24 cellular contexts compared by ENCODE assay signal in genomic region chr17:45641541-45641940, GRCh38.
DNase-seq lines count a peak whose midpoint lies in the region; ATAC-seq, FAIRE-seq and TF ChIP-seq lines count a peak whose summit lies in the region.
"Had no signal": no experiment of that assay in that cellular context is flagged by ENCODE, and none has a peak within 500 bp of the region (broad histone marks: within the 10 kb centered on the region; RNA-seq: fewer than 3 reads in every experiment).

No MANE protein-coding gene starts in this region.

- TF ChIP-seq CTCF in HepG2 (CRISPR knock-in tag; IDR thresholded peaks at IDR 0.05) (no peak), right lobe of liver (IDR thresholded peaks at IDR 0.05) (no peak), tibial nerve (IDR thresholded peaks at IDR 0.05) (no peak)

- H3K27ac ChIP-seq in HepG2 (ENCODE audit: extremely low read length, insufficient read depth, low read length): no peak overlapping the region
- no peak overlapping the region for H3K27ac ChIP-seq in right lobe of liver
- H3K27ac ChIP-seq in naive thymus-derived CD4-positive, alpha-beta T cell (ENCODE audit: low read depth, low read length): no peak overlapping the region
- no peak overlapping the region for H3K27ac ChIP-seq in tibial nerve

- no peak overlapping the region for H3K9ac ChIP-seq in HepG2 (ENCODE audit: insufficient read depth, low read depth, low read length)

- H3K4me3 Mint-ChIP-seq in T-helper 17 cell: no peak overlapping the region
- no peak overlapping the region for H3K4me3 Mint-ChIP-seq in naive thymus-derived CD4-positive, alpha-beta T cell
- H3K4me3 Mint-ChIP-seq: B cell; CD4-positive, alpha-beta T cell had no signal

- H3K79me2 ChIP-seq in HepG2 (ENCODE audit: insufficient read depth, low read length): no peaks in the 10 kb centered on the region

- no peak for FAIRE-seq in HepG2 (lab: Jason Lieb, UNC)
- FAIRE-seq: A204.1, GM12891, GM19239 had no signal

- H4K20me1 ChIP-seq in HepG2 (ENCODE audit: insufficient read depth, low read length): peaks cover 4% of the 10 kb centered on the region; the same call in 1 of the 2 replicates

- no peak overlapping the region for H3K4me2 ChIP-seq in HepG2 (ENCODE audit: low read depth, low read length)

- in situ Hi-C loops in HepG2 (cut with HindIII; ENCODE audit: extremely low pct_ligation_motif_present, low pct_unique_long_range_greater_than_20kb): loop anchor here (5.0 kb wide), 1 partner anchor 191 kb away; no protein-coding TSS in a partner anchor

- H3K36me3 ChIP-seq in HepG2 (replicated peaks in 1 of 2; ENCODE audit: control insufficient read depth in 1 of 2, insufficient read depth in 2 of 2, low read length in 2 of 2) (peaks cover 6 to 14% of the 10 kb centered on the region in 2 experiments; a peak in 4 of 5 replicates), right lobe of liver (no peaks in the 10 kb centered on the region), tibial nerve (peaks cover 0 to 23% (median 0%) of the 10 kb centered on the region in 3 donors)
- H3K36me3 ChIP-seq in naive thymus-derived CD4-positive, alpha-beta T cell (ENCODE audit: control insufficient read depth in 2 of 3, insufficient read depth in 3 of 3, low read length in 3 of 3): peaks cover 0 to 15% (median 0%) of the 10 kb centered on the region in 3 experiments

- H3K4me1 ChIP-seq in HepG2 (ENCODE audit: insufficient read depth, low read length) (peaks cover 11% of the 10 kb centered on the region), right lobe of liver (no peaks in the 10 kb centered on the region), tibial nerve (peaks cover 0 to 6% (median 2%) of the 10 kb centered on the region in 4 donors)
- H3K4me1 ChIP-seq in naive thymus-derived CD4-positive, alpha-beta T cell (ENCODE audit: control insufficient read depth in 2 of 2, insufficient read depth in 2 of 2, low read length in 2 of 2): peaks cover 8 to 9% of the 10 kb centered on the region in 2 donors
- H3K4me1 ChIP-seq: Caco-2 had no signal

- 78% methylated on average over 5 of the region's 5 CpGs for WGBS in HepG2 (ENCODE audit: low lambda C conversion rate)
- WGBS in right lobe of liver (ENCODE audit: insufficient coverage, low coverage, low lambda C conversion rate, missing lambda C conversion rate): 71% methylated on average over 5 of the region's 5 CpGs
- 81 to 84% methylated on average over 5 of the region's 5 CpGs for WGBS in tibial nerve, 2 donors

- no peak for TF ChIP-seq POLR2A in HepG2 (IDR thresholded peaks at IDR 0.05; ENCODE audit: insufficient read depth in 1 of 2, low read depth in 2 of 2, low read length in 2 of 2)
- no peak for TF ChIP-seq POLR2A in right lobe of liver (IDR thresholded peaks at IDR 0.05)
- TF ChIP-seq POLR2A in tibial nerve (IDR thresholded peaks at IDR 0.05): no peak

- CTCF ChIA-PET in HepG2 (lab: Yijun Ruan, JAX; ENCODE audit: low intra/inter-chr PET ratio, low total read pairs): interaction anchor here (3.8 to 3.9 kb wide), 2 partner anchors 190 to 211 kb away, joined by 29 to 65 read pairs; no protein-coding TSS in a partner anchor
- CTCF ChIA-PET in naive thymus-derived CD4-positive, alpha-beta T cell (lab: Charles Lee): interaction anchor here (3.9 kb wide), 1 partner anchor 190 kb away, joined by 32 read pairs; no protein-coding TSS in a partner anchor

- no peak overlapping the region for H2AFZ ChIP-seq in HepG2 (ENCODE audit: low read length)

- no peaks in the 10 kb centered on the region for H3K9me3 Mint-ChIP-seq in naive thymus-derived CD4-positive, alpha-beta T cell
- H3K9me3 Mint-ChIP-seq: CD4-positive, alpha-beta T cell had no signal

- DNase-seq in HepG2 (ENCODE audit: low spot score) (no peak), right lobe of liver (no peak), T-helper 17 cell (no peak), AG08396 (ENCODE audit: low spot score) (no peak), tibial nerve (ENCODE audit: low spot score in 2 of 2) (no peak)
- DNase-seq in naive thymus-derived CD4-positive, alpha-beta T cell: no peak
- DNase-seq: Caco-2; CD4-positive, alpha-beta T cell; DMS153; H7; KBM-7; MM.1S; NCI-H1048; NCI-H1417 treated with DMSO at 0.1 percent for 48 hours; NCI-H187; NCI-H446; NCI-H526; Right ventricle myocardium superior had no signal

- no peaks in the 10 kb centered on the region for H3K9me3 ChIP-seq in HepG2 (ENCODE audit: low read length)
- H3K9me3 ChIP-seq in right lobe of liver: no peaks in the 10 kb centered on the region
- no peaks in the 10 kb centered on the region for H3K9me3 ChIP-seq in T-helper 17 cell (ENCODE audit: control insufficient read depth, low read length, poor library complexity, severe bottlenecking)
- H3K9me3 ChIP-seq in naive thymus-derived CD4-positive, alpha-beta T cell (ENCODE audit: control insufficient read depth in 2 of 3, low read length in 3 of 3): no peaks in the 10 kb centered on the region
- H3K9me3 ChIP-seq in tibial nerve: no peaks in the 10 kb centered on the region
- H3K9me3 ChIP-seq: Caco-2 had no signal

- ATAC-seq in HepG2 (no peak), right lobe of liver (no peak), T-helper 17 cell (no peak), GM18517 (IDR thresholded peaks at IDR 0.05; ENCODE audit: unreplicated experiment) (no peak), GM21737 (IDR thresholded peaks at IDR 0.05; ENCODE audit: unreplicated experiment) (no peak)
- no peak for ATAC-seq in naive thymus-derived CD4-positive, alpha-beta T cell

- peaks cover 6% of the 10 kb centered on the region for H3K27me3 Mint-ChIP-seq in T-helper 17 cell
- peaks cover 0 to 5% (median 0%) of the 10 kb centered on the region in 5 donors for H3K27me3 Mint-ChIP-seq in naive thymus-derived CD4-positive, alpha-beta T cell
- H3K27me3 Mint-ChIP-seq: B cell; CD4-positive, alpha-beta T cell had no signal

- intact Hi-C loops in HepG2 (cut with micrococcal nuclease; ENCODE audit: unreplicated experiment): loop anchor here (2.0 kb wide), 1 partner anchor 191 kb away; no protein-coding TSS in a partner anchor
- intact Hi-C loops in right lobe of liver (cut with DNase I): loop anchor here (5.0 kb wide), 2 partner anchors 186 to 191 kb away; no protein-coding TSS in a partner anchor
- intact Hi-C loops in naive thymus-derived CD4-positive, alpha-beta T cell (cut with micrococcal nuclease): loop anchor here (5.0 kb wide), 1 partner anchor 211 kb away; no protein-coding TSS in a partner anchor

- no peaks in the 10 kb centered on the region for H3K36me3 Mint-ChIP-seq in T-helper 17 cell (ENCODE audit: low read depth)
- H3K36me3 Mint-ChIP-seq in naive thymus-derived CD4-positive, alpha-beta T cell: peaks cover 0 to 3% (median 0%) of the 10 kb centered on the region in 5 donors

- POLR2A ChIA-PET in HepG2 (lab: Yijun Ruan, JAX): no interaction called here
- POLR2A ChIA-PET in naive thymus-derived CD4-positive, alpha-beta T cell (lab: Charles Lee): no interaction called here

- peak overlapping the region; percentile 62 for H3K27ac Mint-ChIP-seq in T-helper 17 cell
- peak overlapping the region in 6 of 9 donors; percentile 31 to 68 (median 62) for H3K27ac Mint-ChIP-seq in naive thymus-derived CD4-positive, alpha-beta T cell
- H3K27ac Mint-ChIP-seq: B cell; CD4-positive, alpha-beta T cell had no signal

- no peaks in the 10 kb centered on the region for H3K27me3 ChIP-seq in HepG2 (ENCODE audit: control insufficient read depth in 1 of 2, insufficient read depth in 2 of 2, low read length in 2 of 2)
- no peaks in the 10 kb centered on the region for H3K27me3 ChIP-seq in right lobe of liver
- H3K27me3 ChIP-seq in naive thymus-derived CD4-positive, alpha-beta T cell (ENCODE audit: control insufficient read depth in 2 of 2, insufficient read depth in 2 of 2, low read length in 2 of 2): no peaks in the 10 kb centered on the region
- no peaks in the 10 kb centered on the region for H3K27me3 ChIP-seq in tibial nerve

- no TSS peak for BruUV-seq in HepG2 (replicated peaks; lab: Mats Ljungman, UMichigan)

- H3K4me3 ChIP-seq in HepG2 (replicated peaks in 1 of 3; ENCODE audit: insufficient read depth in 1 of 3, low read depth in 2 of 3, low read length in 3 of 3) (no peak overlapping the region), right lobe of liver (no peak overlapping the region), tibial nerve (no peak overlapping the region)
- no peak overlapping the region for H3K4me3 ChIP-seq in naive thymus-derived CD4-positive, alpha-beta T cell (ENCODE audit: low read length)

- TF ChIP-seq EP300 in HepG2 (IDR thresholded peaks at IDR 0.05; ENCODE audit: low read depth in 2 of 2, low read length in 2 of 2): no peak
- no peak for TF ChIP-seq EP300 in HepG2 (CRISPR knock-in tag; IDR thresholded peaks at IDR 0.05; ENCODE audit: borderline replicate concordance)
- no peak for TF ChIP-seq EP300 in tibial nerve (IDR thresholded peaks at IDR 0.05)

- peaks cover 11% of the 10 kb centered on the region for H3K4me1 Mint-ChIP-seq in T-helper 17 cell
- H3K4me1 Mint-ChIP-seq in naive thymus-derived CD4-positive, alpha-beta T cell: peaks cover 10 to 23% (median 13%) of the 10 kb centered on the region in 7 donors
- H3K4me1 Mint-ChIP-seq: B cell had no signal

- TF ChIP-seq RAD21 in HepG2 (CRISPR knock-in tag; IDR thresholded peaks at IDR 0.05): no peak

TF ChIP-seq in HepG2, 621 proteins besides CTCF, POLR2A, EP300 and RAD21:
- peak; percentile 67 for TF ChIP-seq RBM22 (optimal IDR thresholded peaks at IDR 0.05; ENCODE audit: low read length)
- peak; percentile 61; the same call in 1 of the 2 replicates for TF ChIP-seq PAF1 (CRISPR knock-in tag; IDR thresholded peaks at IDR 0.05)
- no peak for TF ChIP-seq HOXA3 (CRISPR knock-in tag; IDR thresholded peaks at IDR 0.05)
- TF ChIP-seq POLR2G (IDR thresholded peaks at IDR 0.05; ENCODE audit: low read depth, low read length): peak; percentile 43; the same call in 1 of the 2 replicates
TF ChIP-seq in HepG2: peak in this region for 3.
